Comparison of ENCODE assay signal across 8 cellular contexts in the genomic region with DNA sequence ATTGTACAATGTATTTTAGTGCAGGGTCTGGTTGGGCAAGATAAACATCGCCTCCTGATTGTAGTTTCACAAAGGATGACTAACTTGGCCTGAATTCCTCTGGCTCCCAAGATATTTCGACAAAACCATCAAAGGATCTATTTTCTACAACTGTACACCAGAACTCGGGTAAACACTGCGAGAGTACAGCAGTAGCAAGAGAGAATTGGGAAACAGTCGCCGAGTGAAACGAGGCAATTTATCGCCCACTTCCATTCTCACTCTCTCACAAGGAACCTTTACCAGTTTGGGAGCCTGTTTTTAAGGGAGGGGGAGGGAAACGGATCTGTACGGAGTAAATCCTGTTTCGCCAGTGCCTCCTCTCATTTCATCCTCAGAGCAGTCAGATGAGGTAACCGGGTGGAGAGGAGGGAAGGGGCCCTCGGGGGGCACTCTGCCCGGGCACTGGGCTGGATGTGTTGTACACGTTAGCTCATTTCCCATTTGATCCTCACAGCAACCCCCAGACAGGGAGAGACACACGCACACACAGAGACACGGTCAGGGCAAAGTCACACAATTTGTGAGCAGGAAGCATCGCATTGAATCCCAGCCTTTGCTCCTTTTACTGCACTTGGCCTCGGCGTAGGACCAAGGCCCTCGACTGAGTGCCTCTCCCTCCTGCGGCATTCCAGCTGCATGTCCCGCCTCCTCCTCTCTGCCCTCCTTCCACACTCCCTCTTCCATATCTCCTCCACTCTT.
DNase-seq lines count a peak whose midpoint lies in the region; ATAC-seq and TF ChIP-seq lines count a peak whose summit lies in the region.

No MANE protein-coding gene starts in this region.

- no peak overlapping the region for H2AFZ ChIP-seq in MM.1S (ENCODE audit: low read length)

- no peaks in the 10 kb centered on the region for H4K20me1 ChIP-seq in MM.1S (ENCODE audit: insufficient read depth, low read length)

- DNase-seq in Ammon's horn (ENCODE audit: low spot score) (peak; percentile 69), NOMO-1 treated with dmso at 0.1 percent for 144 hours (lab: John Stamatoyannopoulos, UW; ENCODE audit: unreplicated experiment) (peak; percentile 16), dorsolateral prefrontal cortex (peak in 1 of 10 donors; percentile 37), MM.1S (no peak), NCI-H1930 (lab: John Stamatoyannopoulos, UW) (no peak)

- H3K4me1 ChIP-seq in mucosa of rectum (ENCODE audit: control insufficient read depth in 2 of 2, insufficient read depth in 2 of 2, low read length in 2 of 2) (peaks cover 11 to 25% of the 10 kb centered on the region in 2 donors), MM.1S (ENCODE audit: low read length) (0 out of 2 replicates have a peak, but pooled peaks cover 7% of the 10 kb centered on the region)

- H3F3A ChIP-seq in MM.1S (ENCODE audit: insufficient read depth, low read length), result no peaks in the 10 kb centered on the region

- ATAC-seq in HG03280 (IDR thresholded peaks at IDR 0.05; ENCODE audit: unreplicated experiment) (no peak), GM21576 (IDR thresholded peaks at IDR 0.05; ENCODE audit: unreplicated experiment) (no peak)

- no peaks in the 10 kb centered on the region for H3K79me2 ChIP-seq in MM.1S (ENCODE audit: low read length)

- no peak overlapping the region for H3K4me2 ChIP-seq in MM.1S (ENCODE audit: low read depth, low read length)

- H3K4me3 ChIP-seq in dorsolateral prefrontal cortex (peak overlapping the region in 36 of 59 donors; percentile 2 to 51 (median 20)), mucosa of rectum (ENCODE audit: low read length in 2 of 2) (peak overlapping the region; percentile 40 to 51), MM.1S (ENCODE audit: low read length) (no peak overlapping the region)

- H3K9me3 ChIP-seq in mucosa of rectum (ENCODE audit: control insufficient read depth in 2 of 2, low read length in 2 of 2) (no peaks in the 10 kb centered on the region), MM.1S (replicated peaks; ENCODE audit: insufficient read depth, low read length) (no peaks in the 10 kb centered on the region)

- intact Hi-C loops in dorsolateral prefrontal cortex (cut with DNase I), result no loop called here

- H3K27me3 ChIP-seq in dorsolateral prefrontal cortex (no peaks in the 10 kb centered on the region), mucosa of rectum (ENCODE audit: control insufficient read depth in 2 of 2, insufficient read depth in 2 of 2, low read length in 2 of 2) (no peaks in the 10 kb centered on the region), MM.1S (replicated peaks; ENCODE audit: insufficient read depth, low read length) (peaks cover 5% of the 10 kb centered on the region; the same call in 1 of the 2 replicates)

- no peaks in the 10 kb centered on the region for H3K9me2 ChIP-seq in MM.1S (replicated peaks; ENCODE audit: insufficient read depth, low read length)

- H3K36me3 ChIP-seq in mucosa of rectum (ENCODE audit: control insufficient read depth in 2 of 2, insufficient read depth in 2 of 2, low read length in 2 of 2) (no peaks in the 10 kb centered on the region), MM.1S (replicated peaks; ENCODE audit: insufficient read depth, low read length) (no peaks in the 10 kb centered on the region)

- H3K27ac ChIP-seq in dorsolateral prefrontal cortex, result peak overlapping the region in 58 of 59 donors; percentile 18 to 90 (median 74)
- H3K27ac ChIP-seq in mucosa of rectum (ENCODE audit: low read depth in 2 of 2, low read length in 2 of 2), result peak overlapping the region; percentile 77 to 82
- no peak overlapping the region for H3K27ac ChIP-seq in MM.1S (ENCODE audit: low read length)

- TF ChIP-seq CTCF in dorsolateral prefrontal cortex (IDR thresholded peaks at IDR 0.05 in 54 of 56, conservative IDR thresholded peaks at IDR 0.05 in 2 of 56; ENCODE audit: low read depth in 1 of 56, partially characterized antibody in 56 of 56) (no peak), MM.1S (IDR thresholded peaks at IDR 0.05; ENCODE audit: low read length) (no peak)

- peak overlapping the region; percentile 35 to 73 for H3K9ac ChIP-seq in mucosa of rectum (ENCODE audit: low read depth in 1 of 2, low read length in 2 of 2)
- H3K9ac ChIP-seq in MM.1S (ENCODE audit: low read length), result no peak overlapping the region

Comparison
In these comparisons a context has a peak if more than half of its experiments do, and no peak if none do; other contexts are left out.
1. DNase-seq: peak in Ammon's horn (single experiment) and NOMO-1 treated with dmso at 0.1 percent for 144 hours (single experiment); none in MM.1S (single experiment) and NCI-H1930 (0 of 2).